In genomic region chr12:116929885-116930284, GRCh38 we compare ENCODE assay signal across 29 cellular contexts. TPM values are rescaled to one million over a fixed set of nuclear protein-coding genes. Genes with fewer than 3 reads are reported as not detected.
"Had no signal": no experiment of that assay in that cellular context is flagged by ENCODE, and none has a peak within 500 bp of the region (broad histone marks: within the 10 kb centered on the region; RNA-seq: fewer than 3 reads in every experiment).

No MANE protein-coding gene starts in this region.

- H3K27ac Mint-ChIP-seq: activated CD4-positive, alpha-beta T cell treated with anti-CD3 and anti-CD28 coated beads for 36 hours; activated naive CD4-positive, alpha-beta T cell treated with anti-CD3 and anti-CD28 coated beads, Interleukin-2, amount 10 ng/mL, durations not matched to agents 7 days and 5 days; activated naive CD8-positive, alpha-beta T cell treated with anti-CD3 and anti-CD28 coated beads, Interleukin-2, amount 10 ng/mL, durations not matched to agents 7 days and 5 days; activated T-helper 1 cell treated with anti-CD3 and anti-CD28 coated beads, Interleukin-12 subunit alpha, Interleukin-12 subunit beta, Interleukin-2, Interleukin-4 antibody, amounts not matched to agents 30 ng/mL and 10 ng/mL and 1 ng/mL, durations not matched to agents 14 hours and 24 hours and 36 hours; brain; nephron; stimulated activated naive CD8-positive, alpha-beta T cell treated with anti-CD3 and anti-CD28 coated beads, Interleukin-15, Interleukin-2, amounts not matched to agents 100 ng/mL and 50 ng/mL, for 24 hours; T-helper 2 cell treated with Interferon-gamma antibody and Interleukin-4, amounts not matched to agents 5 μg/mL and 100 μg/mL, for 36 hours had no signal

- ATAC-seq: activated CD4-positive, alpha-beta T cell treated with anti-CD3 and anti-CD28 coated beads for 36 hours; heart right ventricle; left lung; right cardiac atrium had no signal

- H3K9me3 Mint-ChIP-seq: activated naive CD4-positive, alpha-beta T cell treated with anti-CD3 and anti-CD28 coated beads, Interleukin-2, amount 10 ng/mL, durations not matched to agents 7 days and 5 days; activated naive CD8-positive, alpha-beta T cell treated with anti-CD3 and anti-CD28 coated beads, Interleukin-2, amount 10 ng/mL, durations not matched to agents 7 days and 5 days; activated T-helper 1 cell treated with anti-CD3 and anti-CD28 coated beads, Interleukin-12 subunit alpha, Interleukin-12 subunit beta, Interleukin-2, Interleukin-4 antibody, amounts not matched to agents 30 ng/mL and 10 ng/mL and 1 ng/mL, durations not matched to agents 14 hours and 24 hours and 36 hours; nephron; stimulated activated naive CD8-positive, alpha-beta T cell treated with anti-CD3 and anti-CD28 coated beads, Interleukin-15, Interleukin-2, amounts not matched to agents 100 ng/mL and 50 ng/mL, for 24 hours; T-helper 2 cell treated with Interferon-gamma antibody and Interleukin-4, amounts not matched to agents 5 μg/mL and 100 μg/mL, for 36 hours had no signal

- FAIRE-seq: endothelial cell of umbilical vein had no signal

- H3K36me3 ChIP-seq: cardiac muscle cell, uterus had no signal

- H3K27me3 ChIP-seq: ascending aorta, cardiac muscle cell, heart right ventricle, left lung, spleen, uterus had no signal

- H3K4me3 ChIP-seq: ascending aorta, cardiac muscle cell, coronary artery, heart right ventricle, left lung, spleen, thoracic aorta, uterus had no signal

- DNase-seq: activated CD4-positive, alpha-beta T cell treated with anti-CD3 and anti-CD28 coated beads for 36 hours; activated CD4-positive, alpha-beta T cell treated with anti-CD3 and anti-CD28 coated beads, Interleukin-2, amount 50 U/mL, for 4 hours; activated CD4-positive, CD25-positive, alpha-beta regulatory T cell; activated gamma-delta T cell; activated naive CD4-positive, alpha-beta T cell treated with anti-CD3 and anti-CD28 coated beads, Interleukin-2, amount 10 ng/mL, durations not matched to agents 7 days and 5 days; activated naive CD8-positive, alpha-beta T cell treated with anti-CD3 and anti-CD28 coated beads, Interleukin-2, amount 10 ng/mL, durations not matched to agents 7 days and 5 days; activated T-cell treated with anti-CD3 and anti-CD28 coated beads, Interleukin-2, amount 50 U/mL, for 1 hour; foreskin fibroblast; heart right ventricle; kidney glomerular epithelial cell; left lung; posterior cingulate gyrus; right cardiac atrium; spleen; T-helper 1 cell; trophoblast cell; uterus had no signal

- H3K4me3 Mint-ChIP-seq: activated CD4-positive, alpha-beta T cell treated with anti-CD3 and anti-CD28 coated beads for 36 hours; activated naive CD4-positive, alpha-beta T cell treated with anti-CD3 and anti-CD28 coated beads, Interleukin-2, amount 10 ng/mL, durations not matched to agents 7 days and 5 days; activated naive CD8-positive, alpha-beta T cell treated with anti-CD3 and anti-CD28 coated beads, Interleukin-2, amount 10 ng/mL, durations not matched to agents 7 days and 5 days; activated T-helper 1 cell treated with anti-CD3 and anti-CD28 coated beads, Interleukin-12 subunit alpha, Interleukin-12 subunit beta, Interleukin-2, Interleukin-4 antibody, amounts not matched to agents 30 ng/mL and 10 ng/mL and 1 ng/mL, durations not matched to agents 14 hours and 24 hours and 36 hours; brain; nephron; stimulated activated naive CD8-positive, alpha-beta T cell treated with anti-CD3 and anti-CD28 coated beads, Interleukin-15, Interleukin-2, amounts not matched to agents 100 ng/mL and 50 ng/mL, for 24 hours; T-helper 2 cell treated with Interferon-gamma antibody and Interleukin-4, amounts not matched to agents 5 μg/mL and 100 μg/mL, for 36 hours had no signal

- H3K9me3 ChIP-seq: ascending aorta, left lung, spleen, thoracic aorta, uterus had no signal

- H3K27ac ChIP-seq: ascending aorta, cardiac muscle cell, coronary artery, heart right ventricle, left lung, spleen, thoracic aorta, uterus had no signal

- H3K27me3 Mint-ChIP-seq: activated CD4-positive, alpha-beta T cell treated with anti-CD3 and anti-CD28 coated beads for 36 hours; activated naive CD4-positive, alpha-beta T cell treated with anti-CD3 and anti-CD28 coated beads, Interleukin-2, amount 10 ng/mL, durations not matched to agents 7 days and 5 days; activated naive CD8-positive, alpha-beta T cell treated with anti-CD3 and anti-CD28 coated beads, Interleukin-2, amount 10 ng/mL, durations not matched to agents 7 days and 5 days; brain; stimulated activated naive CD8-positive, alpha-beta T cell treated with anti-CD3 and anti-CD28 coated beads, Interleukin-15, Interleukin-2, amounts not matched to agents 100 ng/mL and 50 ng/mL, for 24 hours had no signal

RNA-seq across cellular contexts. Expression of gene HRK, which starts 48.6 kb away (rescaled TPM):
- total RNA-seq: activated CD4-positive, alpha-beta T cell treated with anti-CD3 and anti-CD28 coated beads for 36 hours; activated naive CD8-positive, alpha-beta T cell treated with anti-CD3 and anti-CD28 coated beads, Interleukin-2, amount 10 ng/mL, durations not matched to agents 7 days and 5 days; activated T-helper 1 cell treated with anti-CD3 and anti-CD28 coated beads, Interleukin-12 subunit alpha, Interleukin-12 subunit beta, Interleukin-2, Interleukin-4 antibody, amounts not matched to agents 30 ng/mL and 10 ng/mL and 1 ng/mL, durations not matched to agents 14 hours and 24 hours and 36 hours; ascending aorta; cardiac muscle cell; endothelial cell of umbilical vein; lung microvascular endothelial cell; mesenteric fat pad; right cardiac atrium had no signal
- polyA plus RNA-seq: endothelial cell of umbilical vein, right cardiac atrium had no signal
